In the genomic region with DNA sequence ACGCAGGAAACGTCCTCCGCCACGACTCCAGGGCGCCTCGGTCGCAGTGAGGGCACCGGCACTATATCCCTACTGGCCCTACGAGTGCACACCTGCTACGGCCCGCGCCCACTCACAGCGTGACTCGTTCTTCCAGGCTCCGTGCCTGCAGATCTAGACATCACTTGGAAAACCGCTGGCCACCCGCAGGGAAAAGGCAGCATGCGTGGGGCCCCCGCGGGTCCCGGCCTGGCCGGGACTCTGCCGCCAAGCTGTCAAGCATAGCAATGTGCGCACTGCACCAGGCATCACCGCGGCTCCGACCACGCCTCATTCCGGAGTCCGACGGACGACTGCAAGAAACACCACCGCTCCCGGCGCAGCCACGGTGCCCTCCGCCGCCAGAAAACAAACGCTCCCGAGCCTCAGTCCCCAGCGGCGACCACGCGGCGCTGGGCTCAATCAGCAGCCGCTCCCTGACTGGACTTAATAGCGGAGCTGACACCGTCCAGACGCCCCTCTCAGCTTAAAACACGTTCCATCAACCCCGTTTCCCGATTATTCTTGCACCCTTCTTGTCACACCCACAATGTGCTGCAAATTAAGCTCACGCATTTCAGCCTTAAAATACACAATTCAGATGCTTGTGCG, we compare ENCODE assay signal across 8 cellular contexts. TPM values are rescaled to one million over a fixed set of nuclear protein-coding genes. Genes with fewer than 3 reads are reported as not detected.
A peak's percentile ranks its signal among the peaks of the same experiment; 100 is the strongest.
DNase-seq lines count a peak whose midpoint lies in the region; ATAC-seq and TF ChIP-seq lines count a peak whose summit lies in the region.

No MANE protein-coding gene starts in this region.

- intact Hi-C loops in activated B cell treated with CpG ODN at 0.5 μM for 24 hours (cut with micrococcal nuclease) (loop anchor here (1.0 to 2.0 kb wide), 3 partner anchors 40 to 139 kb away; partner anchors contain the start of gene TUBGCP5), stomach (cut with DNase I; ENCODE audit: low total_unique reads) (no loop called here)

- H3K36me3 ChIP-seq in ES-I3 (ENCODE audit: insufficient read depth, low read length) (no peaks in the 10 kb centered on the region), mesendoderm (ENCODE audit: control insufficient read depth, insufficient read depth, low read length) (no peaks in the 10 kb centered on the region), stomach (no peaks in the 10 kb centered on the region)

- H3K27ac ChIP-seq in mesendoderm (ENCODE audit: low read depth, low read length) (no peak overlapping the region), stomach (peak overlapping the region; percentile 88 to 97 (median 93))

- no peak for TF ChIP-seq POLR2A in stomach (IDR thresholded peaks at IDR 0.05)

- peak overlapping the region; percentile 85 for H3K56ac ChIP-seq in mesendoderm (ENCODE audit: low read length)

- H3K27me3 Mint-ChIP-seq in activated B cell treated with CpG ODN at 0.5 μM for 24 hours, result peaks cover 8% of the 10 kb centered on the region
- H3K27me3 Mint-ChIP-seq in effector memory CD8-positive, alpha-beta T cell, result peaks cover 18 to 21% of the 10 kb centered on the region in 2 donors

- no peak overlapping the region for H3K4ac ChIP-seq in mesendoderm (ENCODE audit: low read depth, low read length)

- TF ChIP-seq CTCF in activated B cell treated with CpG ODN at 0.5 μM for 24 hours (IDR thresholded peaks at IDR 0.05) (no peak), stomach (IDR thresholded peaks at IDR 0.05) (peak in 1 of 7 experiments; percentile 8)

- peaks cover 14% of the 10 kb centered on the region for H3K79me2 ChIP-seq in mesendoderm (ENCODE audit: control insufficient read depth, insufficient read depth, low read length)

- H3K9me3 ChIP-seq in ES-I3 (ENCODE audit: control insufficient read depth, insufficient read depth, low read length), result no peaks in the 10 kb centered on the region
- H3K9me3 ChIP-seq in stomach, result no peaks in the 10 kb centered on the region

- H3K4me1 Mint-ChIP-seq in activated B cell treated with CpG ODN at 0.5 μM for 24 hours, result peaks cover 19% of the 10 kb centered on the region
- peaks cover 12 to 14% of the 10 kb centered on the region in 2 donors for H3K4me1 Mint-ChIP-seq in effector memory CD8-positive, alpha-beta T cell (ENCODE audit: low read depth in 2 of 2)

- H3K9ac ChIP-seq in ES-I3 (ENCODE audit: low read depth, low read length) (peak overlapping the region; percentile 99), mesendoderm (ENCODE audit: low read length) (peak overlapping the region; percentile 95)

- H2BK15ac ChIP-seq in mesendoderm (replicated peaks; ENCODE audit: low read depth), result no peak overlapping the region

- H3K27ac Mint-ChIP-seq in activated B cell treated with CpG ODN at 0.5 μM for 24 hours, result no peak overlapping the region
- peak overlapping the region in 1 of 2 donors; percentile 68 for H3K27ac Mint-ChIP-seq in effector memory CD8-positive, alpha-beta T cell

- no peaks in the 10 kb centered on the region for H3K9me3 Mint-ChIP-seq in activated B cell treated with CpG ODN at 0.5 μM for 24 hours
- H3K9me3 Mint-ChIP-seq in effector memory CD8-positive, alpha-beta T cell, result no peaks in the 10 kb centered on the region

- CTCF ChIA-PET in activated B cell treated with CpG ODN at 0.5 μM for 24 hours (lab: Charles Lee), result no interaction called here

- H2AK5ac ChIP-seq in mesendoderm (ENCODE audit: low read length), result no peak overlapping the region

- no peak for TF ChIP-seq EP300 in Ishikawa (IDR thresholded peaks at IDR 0.05; ENCODE audit: borderline replicate concordance)
- TF ChIP-seq EP300 in stomach (IDR thresholded peaks at IDR 0.05), result no peak

- H3K23ac ChIP-seq in mesendoderm (ENCODE audit: low read length), result peak overlapping the region; percentile 72

- POLR2A ChIA-PET in activated B cell treated with CpG ODN at 0.5 μM for 24 hours (lab: Charles Lee), result no interaction called here

- H3K18ac ChIP-seq in mesendoderm (ENCODE audit: low read length), result no peak overlapping the region

- no peak overlapping the region for H2BK5ac ChIP-seq in mesendoderm (ENCODE audit: low read length)

- no CpG with 5 or more reads among the region's 54 CpGs for WGBS in mesendoderm (ENCODE audit: extremely low coverage, insufficient coverage, low lambda C conversion rate)
- 0 to 2% (median 1%) methylated on average over 32 to 54 of the region's 54 CpGs for WGBS in stomach, 5 donors

- peak; percentile 59 for ATAC-seq in GM21576 (IDR thresholded peaks at IDR 0.05; ENCODE audit: unreplicated experiment)
- ATAC-seq in activated B cell treated with CpG ODN at 0.5 μM for 24 hours (ENCODE audit: low read depth), result peak; percentile 69
- ATAC-seq in effector memory CD8-positive, alpha-beta T cell (replicated peaks), result peak; percentile 51

- DNase-seq in activated B cell treated with CpG ODN at 0.5 μM for 24 hours, result peak; percentile 30
- DNase-seq in effector memory CD8-positive, alpha-beta T cell, result peak in 1 of 3 experiments; percentile 7
- DNase-seq in mesendoderm, result peak; percentile 55
- DNase-seq in stomach, result peak; percentile 72
- no peak for DNase-seq in pons (ENCODE audit: low spot score)

- no peak overlapping the region for H2BK120ac ChIP-seq in mesendoderm (ENCODE audit: low read depth, low read length)

- H4K5ac ChIP-seq in mesendoderm (ENCODE audit: low read length), result no peak overlapping the region

- no peak overlapping the region for H4K8ac ChIP-seq in mesendoderm (ENCODE audit: low read depth, low read length)

- H3K4me1 ChIP-seq in ES-I3 (ENCODE audit: insufficient read depth, low read length), result no peaks in the 10 kb centered on the region
- H3K4me1 ChIP-seq in mesendoderm (ENCODE audit: control insufficient read depth, low read depth, low read length), result no peaks in the 10 kb centered on the region
- peaks cover 7 to 48% (median 28%) of the 10 kb centered on the region in 4 donors for H3K4me1 ChIP-seq in stomach

- no peaks in the 10 kb centered on the region for H3K36me3 Mint-ChIP-seq in activated B cell treated with CpG ODN at 0.5 μM for 24 hours (ENCODE audit: low read depth)
- H3K36me3 Mint-ChIP-seq in effector memory CD8-positive, alpha-beta T cell (ENCODE audit: insufficient read depth), result peaks cover 3% of the 10 kb centered on the region

- peak overlapping the region; percentile 83 for H3K4me3 Mint-ChIP-seq in activated B cell treated with CpG ODN at 0.5 μM for 24 hours
- H3K4me3 Mint-ChIP-seq in effector memory CD8-positive, alpha-beta T cell, result peak overlapping the region; percentile 84 to 90

- H3K4me3 ChIP-seq in mesendoderm (ENCODE audit: low read length) (peak overlapping the region; percentile 73), stomach (peak overlapping the region; percentile 61 to 94 (median 82))

- H3K27me3 ChIP-seq in mesendoderm (ENCODE audit: insufficient read depth, low read length, poor library complexity) (no peaks in the 10 kb centered on the region), stomach (no peaks in the 10 kb centered on the region)

- peak overlapping the region; percentile 92 for H3K4me2 ChIP-seq in mesendoderm (ENCODE audit: low read length)

- TF ChIP-seq RAD21 in Ishikawa (IDR thresholded peaks at IDR 0.05; ENCODE audit: low read depth), result no peak

- peaks cover 5% of the 10 kb centered on the region for H3K79me1 ChIP-seq in mesendoderm (ENCODE audit: low read length)

TF ChIP-seq in Ishikawa, 13 proteins besides CTCF, POLR2A, EP300 and RAD21:
- TF ChIP-seq FOXM1 (IDR thresholded peaks at IDR 0.05; ENCODE audit: borderline replicate concordance, low read depth) (no peak), NFIC (IDR thresholded peaks at IDR 0.05) (0 out of 2 replicates have a peak, but pooled peaks have one; percentile 9), CREB1 (IDR thresholded peaks at IDR 0.05; ENCODE audit: low read depth) (no peak), YY1 (IDR thresholded peaks at IDR 0.05; ENCODE audit: low read depth) (no peak)

RNA-seq across cellular contexts. Expression of gene CYFIP1, which starts 1.0 kb away (rescaled TPM):
- total RNA-seq in activated B cell treated with CpG ODN at 0.5 μM for 24 hours (11.4 and 16.4 TPM in 2 replicates), stomach (100 to 1,000 TPM in 2 of 5 donors, 10 to 100 TPM in 3; 40.3 to 214 (median 99.9) TPM)
- polyA plus RNA-seq in mesendoderm (2013, experiment 1 of 2), result 41.4 TPM
- polyA plus RNA-seq in mesendoderm (2013, experiment 2 of 2), result 43.9 TPM
- polyA plus RNA-seq in stomach, result 10 to 100 TPM; 21.8 to 38.8 (median 33.1) TPM
